Comparison of ENCODE assay signal across 28 cellular contexts in the genomic region with DNA sequence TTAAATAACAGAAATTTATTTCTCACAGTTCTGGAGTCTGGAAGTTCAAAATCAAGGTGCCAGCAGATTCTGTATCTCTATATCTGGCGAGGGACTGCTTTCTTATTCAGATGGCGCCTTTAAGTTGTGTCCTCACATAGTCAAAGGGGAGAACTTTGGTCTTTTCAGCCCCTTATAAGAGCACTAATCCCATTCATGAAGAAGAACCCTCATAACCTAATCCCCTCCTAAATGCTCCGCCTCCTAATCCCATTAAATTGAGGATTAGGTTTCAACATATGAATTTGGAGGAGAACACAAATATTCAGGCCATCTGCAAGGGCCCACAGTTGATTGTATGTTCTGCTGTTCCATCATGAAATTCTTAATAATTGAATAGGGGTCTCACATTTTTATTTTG. TPM values are rescaled to one million over a fixed set of nuclear protein-coding genes. Genes with fewer than 3 reads are reported as not detected.
"Had no signal": no experiment of that assay in that cellular context is flagged by ENCODE, and none has a peak within 500 bp of the region (broad histone marks: within the 10 kb centered on the region; RNA-seq: fewer than 3 reads in every experiment).

No MANE protein-coding gene starts in this region.

- H3K9ac ChIP-seq: SK-N-SH had no signal

- H3K27me3 ChIP-seq: ascending aorta, cardiac muscle cell, Peyer's patch, SJSA1 had no signal

- H3K4me1 ChIP-seq: Peyer's patch, SJSA1 had no signal

- H3K36me3 ChIP-seq: ascending aorta, cardiac muscle cell, Peyer's patch, SJSA1 had no signal

- H3K9me3 ChIP-seq: ascending aorta, Peyer's patch, SJSA1, SK-N-SH had no signal

- DNase-seq: activated CD4-positive, alpha-beta T cell treated with anti-CD3 and anti-CD28 coated beads, Interleukin-2, amount 10 ng/mL, durations not matched to agents 7 days and 5 days; activated CD8-positive, alpha-beta T cell treated with anti-CD3 and anti-CD28 coated beads, Interleukin-2, amount 10 ng/mL, durations not matched to agents 7 days and 5 days; activated gamma-delta T cell; activated naive CD4-positive, alpha-beta T cell treated with Interleukin-2 at 50 U/mL for 16 hours; activated naive CD8-positive, alpha-beta T cell treated with anti-CD3 and anti-CD28 coated beads, Interleukin-2, amount 10 ng/mL, durations not matched to agents 7 days and 5 days; activated T-cell treated with anti-CD3 and anti-CD28 coated beads, Interleukin-2, amount 50 U/mL, for 24 hours; NCI-H1048; NCI-H1105 treated with DMSO at 0.1 percent for 48 hours; NCI-H1436; NCI-H1694; NCI-H1930; NCI-H2081 treated with DMSO at 0.1 percent for 48 hours; NCI-H226; NCI-H526 treated with DMSO at 0.1 percent for 48 hours; NCI-H774; Peyer's patch; SHP77 treated with DMSO at 0.1 percent for 48 hours; SK-N-SH had no signal

- H3K4me3 ChIP-seq: ascending aorta, cardiac muscle cell, Peyer's patch, SJSA1 had no signal

- ATAC-seq: activated CD4-positive, alpha-beta T cell treated with anti-CD3 and anti-CD28 coated beads for 36 hours; activated CD4-positive, CD25-positive, alpha-beta regulatory T cell treated with anti-CD3 and anti-CD28 coated beads, Interleukin-2, amount 50 U/mL, for 24 hours; activated CD8-positive, alpha-beta T cell treated with anti-CD3 and anti-CD28 coated beads, Interleukin-2, amount 10 ng/mL, durations not matched to agents 7 days and 5 days; PC-3 had no signal

- FAIRE-seq: TTC549 had no signal

- H3K27ac ChIP-seq: ascending aorta, cardiac muscle cell, Peyer's patch, SJSA1 had no signal

- H3K4me2 ChIP-seq: SK-N-SH had no signal

RNA-seq across cellular contexts. Expression of gene CCDC152, which starts 10.8 kb away (rescaled TPM):
- total RNA-seq: ascending aorta, chondrocyte, MCF 10A, NCI-H460, PC-3, SJSA1 had no signal
